In genomic region chr16:72501739-72502653, GRCh38 we compare ENCODE assay signal across 8 cellular contexts.
DNase-seq lines count a peak whose midpoint lies in the region; ATAC-seq and TF ChIP-seq lines count a peak whose summit lies in the region.

No MANE protein-coding gene starts in this region.

- intact Hi-C loops in mucosa of descending colon (cut with DNase I, micrococcal nuclease) = no loop called here

- ATAC-seq in HG02943 (IDR thresholded peaks at IDR 0.05; ENCODE audit: low read depth, unreplicated experiment) (peak; percentile 83), mucosa of descending colon (peak; percentile 63)

- H3K27me3 ChIP-seq in WERI-Rb-1 (ENCODE audit: insufficient read depth, low read depth, severe bottlenecking) = no peaks in the 10 kb centered on the region

- peak; percentile 86 for TF ChIP-seq CTCF in GM12865 (IDR thresholded peaks at IDR 0.05; ENCODE audit: insufficient read depth, low read depth, low read length, missing control alignments)
- TF ChIP-seq CTCF in WERI-Rb-1 (IDR thresholded peaks at IDR 0.05; ENCODE audit: low read depth, low read length) = peak; percentile 55
- TF ChIP-seq CTCF in epithelial cell of proximal tubule (conservative IDR thresholded peaks at IDR 0.05; ENCODE audit: low read depth, low read length) = peak; percentile 99
- TF ChIP-seq CTCF in mucosa of descending colon (IDR thresholded peaks at IDR 0.05) = peak; percentile 31
- peak; percentile 88 for TF ChIP-seq CTCF in type B pancreatic cell (conservative IDR thresholded peaks at IDR 0.05)

- no peaks in the 10 kb centered on the region for H3K27me3 Mint-ChIP-seq in type B pancreatic cell

- H3K36me3 ChIP-seq in WERI-Rb-1 (no peaks in the 10 kb centered on the region), mucosa of descending colon (ENCODE audit: low read depth) (no peaks in the 10 kb centered on the region)

- peaks cover 6% of the 10 kb centered on the region for H3K4me1 Mint-ChIP-seq in type B pancreatic cell (ENCODE audit: unreplicated experiment)

- no peak overlapping the region for H3K4me3 Mint-ChIP-seq in type B pancreatic cell

- H3K9me3 ChIP-seq in WERI-Rb-1 (ENCODE audit: severe bottlenecking) = no peaks in the 10 kb centered on the region
- no peaks in the 10 kb centered on the region for H3K9me3 ChIP-seq in mucosa of descending colon

- H3K4me3 ChIP-seq in GM12865 (ENCODE audit: low read depth, low read length) (no peak overlapping the region), WERI-Rb-1 (ENCODE audit: low read depth, low read length) (no peak overlapping the region), epithelial cell of proximal tubule (ENCODE audit: low read depth, low read length) (no peak overlapping the region), mucosa of descending colon (no peak overlapping the region)

- DNase-seq in A172 (ENCODE audit: low spot score) (peak; percentile 62), GM12865 (ENCODE audit: low read depth) (peak; percentile 80), NCI-H2107 (lab: John Stamatoyannopoulos, UW) (peak; percentile 14), WERI-Rb-1 (peak; percentile 68), epithelial cell of proximal tubule (ENCODE audit: low read depth) (peak; percentile 30), mucosa of descending colon (peak in 2 of 3 donors; percentile 61 to 74), type B pancreatic cell (ENCODE audit: extremely low spot score, unreplicated experiment) (no peak)

- no peaks in the 10 kb centered on the region for H3K9me3 Mint-ChIP-seq in type B pancreatic cell

- H3K27ac ChIP-seq in WERI-Rb-1 = no peak overlapping the region

- H3K4me1 ChIP-seq in mucosa of descending colon (ENCODE audit: low read depth) = no peaks in the 10 kb centered on the region

- H3K36me3 Mint-ChIP-seq in type B pancreatic cell = peaks cover 4% of the 10 kb centered on the region

- peak overlapping the region; percentile 12 for H3K27ac Mint-ChIP-seq in type B pancreatic cell

Comparison
In these comparisons a context has a peak if more than half of its experiments do, and no peak if none do; other contexts are left out.
1. CTCF ChIP-seq: peak in every context shown above with its lines; median percentile 99 in epithelial cell of proximal tubule; 88 in type B pancreatic cell; 86 in GM12865; 55 in WERI-Rb-1; 31 in mucosa of descending colon.